ENCODE assay signal across 8 cellular contexts in genomic region chr2:96960271-96960955, GRCh38. TPM values are rescaled to one million over a fixed set of nuclear protein-coding genes. Genes with fewer than 3 reads are reported as not detected.
DNase-seq lines count a peak whose midpoint lies in the region; ATAC-seq lines count a peak whose summit lies in the region.

No MANE protein-coding gene starts in this region.

- no peak overlapping the region for H2AFZ ChIP-seq in mesenchymal stem cell (ENCODE audit: low read depth, low read length)

- no peak overlapping the region for H3K4me2 ChIP-seq in mesenchymal stem cell (ENCODE audit: low read length, poor library complexity, severe bottlenecking)

- no peak overlapping the region for H2BK15ac ChIP-seq in mesenchymal stem cell (ENCODE audit: low read depth, poor library complexity, severe bottlenecking)

- no peak overlapping the region for H3K4me3 ChIP-seq in mesenchymal stem cell (ENCODE audit: insufficient read depth in 1 of 2, low read depth in 1 of 2, low read length in 2 of 2)

- no peaks in the 10 kb centered on the region for H3K9me3 ChIP-seq in mesenchymal stem cell (ENCODE audit: control insufficient read depth, low read length)

- DNase-seq in 8988T (peak; percentile 92), HT-29 (ENCODE audit: low spot score) (peak; percentile 82), NK-92 (lab: John Stamatoyannopoulos, UW; ENCODE audit: unreplicated experiment) (peak; percentile 14), mesenchymal stem cell (peak; percentile 81)
- peak; percentile 72 to 84 for DNase-seq in activated CD8-positive, alpha-beta memory T cell treated with anti-CD3 and anti-CD28 coated beads for 1 hour (ENCODE audit: extremely low read depth in 1 of 2, low read depth in 1 of 2)
- peak; percentile 86 for DNase-seq in effector CD4-positive, alpha-beta T cell
- DNase-seq in stimulated activated CD8-positive, alpha-beta memory T cell treated with anti-CD3 and anti-CD28 coated beads, Interleukin-15, amount 100 ng/mL, for 48 hours (ENCODE audit: low read depth in 2 of 2), result peak; percentile 68 to 72

- 47% methylated on average over 19 of the region's 19 CpGs for WGBS in mesenchymal stem cell

- H2AK5ac ChIP-seq in mesenchymal stem cell (ENCODE audit: low read length, severe bottlenecking), result no peak overlapping the region

- H3K18ac ChIP-seq in mesenchymal stem cell (ENCODE audit: low read depth in 1 of 2, low read length in 2 of 2), result no peak overlapping the region

- no peak overlapping the region for H4K91ac ChIP-seq in mesenchymal stem cell (ENCODE audit: low read length)

- no peak overlapping the region for H2BK5ac ChIP-seq in mesenchymal stem cell (ENCODE audit: low read depth, low read length, poor library complexity, severe bottlenecking)

- no peak overlapping the region for H2BK12ac ChIP-seq in mesenchymal stem cell (ENCODE audit: low read length in 2 of 2)

- peaks cover 3 to 29% of the 10 kb centered on the region in 2 experiments for H3K27me3 ChIP-seq in mesenchymal stem cell (ENCODE audit: control insufficient read depth in 1 of 2, insufficient read depth in 1 of 2, low read length in 2 of 2)

- H3K79me1 ChIP-seq in mesenchymal stem cell (replicated peaks; ENCODE audit: low read length, poor library complexity, severe bottlenecking), result no peaks in the 10 kb centered on the region

- no peak overlapping the region for H3K14ac ChIP-seq in mesenchymal stem cell (ENCODE audit: low read length in 2 of 2)

- no peaks in the 10 kb centered on the region for H3K36me3 ChIP-seq in mesenchymal stem cell (ENCODE audit: control insufficient read depth in 1 of 2, insufficient read depth in 2 of 2, low read depth in 1 of 2, low read length in 2 of 2)

- no peak overlapping the region for H3K27ac ChIP-seq in mesenchymal stem cell (ENCODE audit: low read length, poor library complexity, severe bottlenecking)

- no peak overlapping the region for H2BK120ac ChIP-seq in mesenchymal stem cell (ENCODE audit: low read depth, low read length)

- H3K4ac ChIP-seq in mesenchymal stem cell (ENCODE audit: low read depth in 1 of 2, low read length in 2 of 2), result no peak overlapping the region

- peak; percentile 66 for ATAC-seq in GM18517 (IDR thresholded peaks at IDR 0.05; ENCODE audit: unreplicated experiment)

- no peak overlapping the region for H4K8ac ChIP-seq in mesenchymal stem cell (ENCODE audit: low read length)

- H3K9ac ChIP-seq in mesenchymal stem cell (ENCODE audit: low read length), result no peak overlapping the region

- no peak overlapping the region for H3K23ac ChIP-seq in mesenchymal stem cell (ENCODE audit: low read length in 2 of 2)

- H3K4me1 ChIP-seq in mesenchymal stem cell (ENCODE audit: control insufficient read depth, insufficient read depth, low read depth, low read length), result peaks cover 7% of the 10 kb centered on the region

RNA-seq across cellular contexts. Expression of gene FAM178B, which starts 26.0 kb away (rescaled TPM):
- total RNA-seq in HT-29 (2014; rRNA removed; shearing (Covaris generic)), result not detected in 2 replicates
- polyA plus RNA-seq in mesenchymal stem cell (2013, experiment 1 of 2), result not detected
- not detected for polyA plus RNA-seq in mesenchymal stem cell (2013, experiment 2 of 2)

Comparison
In these comparisons a context has a peak if more than half of its experiments do, and no peak if none do; other contexts are left out.
1. DNase-seq: peak in every context shown above with its lines; median percentile 92 in 8988T; 86 in effector CD4-positive, alpha-beta T cell; 82 in HT-29; 81 in mesenchymal stem cell; 78 in activated CD8-positive, alpha-beta memory T cell treated with anti-CD3 and anti-CD28 coated beads for 1 hour; 70 in stimulated activated CD8-positive, alpha-beta memory T cell treated with anti-CD3 and anti-CD28 coated beads, Interleukin-15, amount 100 ng/mL, for 48 hours; 14 in NK-92.